10 cellular contexts compared by ENCODE assay signal in genomic region chr7:22697897-22698645, GRCh38. TPM values are rescaled to one million over a fixed set of nuclear protein-coding genes. Genes with fewer than 3 reads are reported as not detected.
DNase-seq lines count a peak whose midpoint lies in the region; ATAC-seq and TF ChIP-seq lines count a peak whose summit lies in the region.
"Had no signal": no experiment of that assay in that cellular context is flagged by ENCODE, and none has a peak within 500 bp of the region (broad histone marks: within the 10 kb centered on the region; RNA-seq: fewer than 3 reads in every experiment).

No MANE protein-coding gene starts in this region.

- no peaks in the 10 kb centered on the region for H3K9me3 Mint-ChIP-seq in CD4-positive, alpha-beta T cell
- peaks cover 3% of the 10 kb centered on the region for H3K9me3 Mint-ChIP-seq in activated T-helper 1 cell treated with anti-CD3 and anti-CD28 coated beads, Interleukin-12 subunit alpha, Interleukin-12 subunit beta, Interleukin-2, Interleukin-4 antibody, amounts not matched to agents 30 ng/mL and 10 ng/mL and 1 ng/mL, durations not matched to agents 14 hours and 24 hours and 36 hours

- no peak for TF ChIP-seq POLR2A in gastrocnemius medialis (IDR thresholded peaks at IDR 0.05)

- POLR2A ChIA-PET in CD4-positive, alpha-beta T cell (lab: Charles Lee) = interaction anchor here (1.6 kb wide), 1 partner anchor 30 kb away, joined by 4 read pairs; no protein-coding TSS in a partner anchor

- H3K36me3 Mint-ChIP-seq in CD4-positive, alpha-beta T cell (ENCODE audit: low read depth) = no peaks in the 10 kb centered on the region
- peaks cover 4% of the 10 kb centered on the region for H3K36me3 Mint-ChIP-seq in activated T-helper 1 cell treated with anti-CD3 and anti-CD28 coated beads, Interleukin-12 subunit alpha, Interleukin-12 subunit beta, Interleukin-2, Interleukin-4 antibody, amounts not matched to agents 30 ng/mL and 10 ng/mL and 1 ng/mL, durations not matched to agents 14 hours and 24 hours and 36 hours (ENCODE audit: low read depth)

- no peak overlapping the region for H3K4me3 ChIP-seq in gastrocnemius medialis
- H3K4me3 ChIP-seq in ascending aorta = no peak overlapping the region
- H3K4me3 ChIP-seq: adrenal gland had no signal

- intact Hi-C loops in CD4-positive, alpha-beta T cell (cut with DNase I, micrococcal nuclease) = no loop called here
- intact Hi-C loops in activated T-helper 1 cell treated with anti-CD3 and anti-CD28 coated beads, Interleukin-12 subunit alpha, Interleukin-12 subunit beta, Interleukin-2, Interleukin-4 antibody, amounts not matched to agents 30 ng/mL and 10 ng/mL and 1 ng/mL, durations not matched to agents 14 hours and 24 hours and 36 hours (cut with micrococcal nuclease) = loop anchor here (1.0 to 2.0 kb wide), 4 partner anchors 21 to 759 kb away; no protein-coding TSS in a partner anchor
- intact Hi-C loops in gastrocnemius medialis (cut with DNase I; ENCODE audit: low total_unique reads) = no loop called here
- intact Hi-C loops in ascending aorta (cut with DNase I) = no loop called here

- CTCF ChIA-PET in CD4-positive, alpha-beta T cell (lab: Charles Lee) = interaction anchor here (0.5 kb wide), 1 partner anchor 80 kb away, joined by 3 read pairs; no protein-coding TSS in a partner anchor

- no peak overlapping the region for H3K4me3 Mint-ChIP-seq in CD4-positive, alpha-beta T cell
- peak overlapping the region; percentile 57 for H3K4me3 Mint-ChIP-seq in activated T-helper 1 cell treated with anti-CD3 and anti-CD28 coated beads, Interleukin-12 subunit alpha, Interleukin-12 subunit beta, Interleukin-2, Interleukin-4 antibody, amounts not matched to agents 30 ng/mL and 10 ng/mL and 1 ng/mL, durations not matched to agents 14 hours and 24 hours and 36 hours

- in situ Hi-C loops in gastrocnemius medialis (cut with MboI; ENCODE audit: low sequenced_read_pairs in 4 of 4) = no loop called here

- H3K27ac Mint-ChIP-seq in CD4-positive, alpha-beta T cell = no peak overlapping the region
- peak overlapping the region; percentile 79 for H3K27ac Mint-ChIP-seq in activated T-helper 1 cell treated with anti-CD3 and anti-CD28 coated beads, Interleukin-12 subunit alpha, Interleukin-12 subunit beta, Interleukin-2, Interleukin-4 antibody, amounts not matched to agents 30 ng/mL and 10 ng/mL and 1 ng/mL, durations not matched to agents 14 hours and 24 hours and 36 hours

- H3K4me1 Mint-ChIP-seq in CD4-positive, alpha-beta T cell (ENCODE audit: low read depth) = peaks cover 41% of the 10 kb centered on the region
- peaks cover 74% of the 10 kb centered on the region for H3K4me1 Mint-ChIP-seq in activated T-helper 1 cell treated with anti-CD3 and anti-CD28 coated beads, Interleukin-12 subunit alpha, Interleukin-12 subunit beta, Interleukin-2, Interleukin-4 antibody, amounts not matched to agents 30 ng/mL and 10 ng/mL and 1 ng/mL, durations not matched to agents 14 hours and 24 hours and 36 hours (ENCODE audit: low read depth)

- H3K9me3 ChIP-seq in CD4-positive, alpha-beta T cell (ENCODE audit: control insufficient read depth, low read length) = no peaks in the 10 kb centered on the region
- H3K9me3 ChIP-seq in gastrocnemius medialis = no peaks in the 10 kb centered on the region
- no peaks in the 10 kb centered on the region for H3K9me3 ChIP-seq in ascending aorta
- H3K9me3 ChIP-seq: adrenal gland had no signal

- H3K36me3 ChIP-seq in gastrocnemius medialis (no peaks in the 10 kb centered on the region), ascending aorta (no peaks in the 10 kb centered on the region)
- H3K36me3 ChIP-seq: adrenal gland had no signal

- H3K27me3 Mint-ChIP-seq in CD4-positive, alpha-beta T cell = no peaks in the 10 kb centered on the region
- H3K27me3 Mint-ChIP-seq in activated T-helper 1 cell treated with anti-CD3 and anti-CD28 coated beads, Interleukin-12 subunit alpha, Interleukin-12 subunit beta, Interleukin-2, Interleukin-4 antibody, amounts not matched to agents 30 ng/mL and 10 ng/mL and 1 ng/mL, durations not matched to agents 14 hours and 24 hours and 36 hours (ENCODE audit: insufficient read depth) = peaks cover 3% of the 10 kb centered on the region

- H3K27me3 ChIP-seq in CD4-positive, alpha-beta T cell (ENCODE audit: control insufficient read depth, insufficient read depth, low read length) = no peaks in the 10 kb centered on the region
- no peaks in the 10 kb centered on the region for H3K27me3 ChIP-seq in gastrocnemius medialis
- H3K27me3 ChIP-seq in ascending aorta = no peaks in the 10 kb centered on the region
- H3K27me3 ChIP-seq: adrenal gland had no signal

- H3K27ac ChIP-seq in CD4-positive, alpha-beta T cell (ENCODE audit: low read depth, low read length) = no peak overlapping the region
- H3K27ac ChIP-seq in gastrocnemius medialis = no peak overlapping the region
- H3K27ac ChIP-seq in ascending aorta = no peak overlapping the region
- H3K27ac ChIP-seq: adrenal gland had no signal

- DNase-seq in CD4-positive, alpha-beta T cell = no peak
- DNase-seq in activated T-helper 1 cell treated with anti-CD3 and anti-CD28 coated beads, Interleukin-12 subunit alpha, Interleukin-12 subunit beta, Interleukin-2, Interleukin-4 antibody, amounts not matched to agents 30 ng/mL and 10 ng/mL and 1 ng/mL, durations not matched to agents 14 hours and 24 hours and 36 hours (ENCODE audit: low spot score) = peak; percentile 26
- DNase-seq in D341Med (ENCODE audit: low spot score) (no peak), gastrocnemius medialis (no peak), ascending aorta (ENCODE audit: low spot score in 2 of 2) (no peak), NCI-H1105 (lab: John Stamatoyannopoulos, UW) (no peak)
- DNase-seq: adrenal gland, EL had no signal

- no peak for TF ChIP-seq CTCF in CD4-positive, alpha-beta T cell (IDR thresholded peaks at IDR 0.05)
- TF ChIP-seq CTCF in gastrocnemius medialis (IDR thresholded peaks at IDR 0.05 in 4 of 5, conservative IDR thresholded peaks at IDR 0.05 in 1 of 5) = no peak
- TF ChIP-seq CTCF in ascending aorta (IDR thresholded peaks at IDR 0.05) = no peak

- peak; percentile 39 for ATAC-seq in CD4-positive, alpha-beta T cell (ENCODE audit: poor library complexity)
- ATAC-seq in GM19324 (IDR thresholded peaks at IDR 0.05; ENCODE audit: low FRiP score, unreplicated experiment) (peak; percentile 69), HG03097 (IDR thresholded peaks at IDR 0.05; ENCODE audit: low FRiP score, unreplicated experiment) (peak; percentile 55), gastrocnemius medialis (no peak)

- peaks cover 0 to 9% of the 10 kb centered on the region in 2 donors for H3K4me1 ChIP-seq in gastrocnemius medialis
- H3K4me1 ChIP-seq in ascending aorta = no peaks in the 10 kb centered on the region

RNA-seq across cellular contexts. Expression of gene IL6, which starts 28.9 kb away (rescaled TPM):
- total RNA-seq in CD4-positive, alpha-beta T cell = not detected
- total RNA-seq in activated T-helper 1 cell treated with anti-CD3 and anti-CD28 coated beads, Interleukin-12 subunit alpha, Interleukin-12 subunit beta, Interleukin-2, Interleukin-4 antibody, amounts not matched to agents 30 ng/mL and 10 ng/mL and 1 ng/mL, durations not matched to agents 14 hours and 24 hours and 36 hours = 0.32 and 0.54 TPM in 2 replicates
- total RNA-seq in gastrocnemius medialis (1 to 10 TPM in 2 of 4 donors, not detected in 2; 2.4 to 3.1 TPM), ascending aorta (37.3 TPM)

Comparison
In these comparisons a context has a peak if more than half of its experiments do, and no peak if none do; other contexts are left out.
1. ATAC-seq: peak in CD4-positive, alpha-beta T cell (single experiment), GM19324 (single experiment) and HG03097 (single experiment); none in gastrocnemius medialis (0 of 2).